Comparison of ENCODE assay signal across 17 cellular contexts in the genomic region with DNA sequence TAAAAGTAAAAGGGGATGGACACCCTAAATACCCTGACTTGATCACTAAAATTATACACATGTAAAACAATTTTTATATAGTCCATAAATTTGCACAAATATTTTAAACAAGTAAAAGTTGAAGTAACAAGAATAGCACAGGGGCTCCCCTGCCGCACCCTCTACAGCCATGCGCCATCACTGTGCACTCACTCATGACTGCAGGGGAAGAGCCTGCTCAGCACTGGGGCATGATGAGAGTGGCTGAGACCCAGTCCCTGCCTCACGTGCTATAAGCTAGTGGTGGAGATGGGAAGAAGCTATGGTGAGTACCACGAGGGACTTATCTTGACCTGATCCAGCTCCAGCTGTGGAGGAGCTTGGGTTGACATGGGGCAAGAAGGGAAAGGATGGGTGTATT. TPM values are rescaled to one million over a fixed set of nuclear protein-coding genes. Genes with fewer than 3 reads are reported as not detected.
DNase-seq lines count a peak whose midpoint lies in the region; ATAC-seq lines count a peak whose summit lies in the region.
"Had no signal": no experiment of that assay in that cellular context is flagged by ENCODE, and none has a peak within 500 bp of the region (broad histone marks: within the 10 kb centered on the region; RNA-seq: fewer than 3 reads in every experiment).

No MANE protein-coding gene starts in this region.

- no peak for DNase-seq in activated naive CD8-positive, alpha-beta T cell treated with anti-CD3 and anti-CD28 coated beads, Interleukin-2, amount 50 U/mL, for 24 hours
- DNase-seq in Karpas-422 (peak; percentile 62), germinal center (ENCODE audit: low spot score) (peak; percentile 67), NCI-H128 (lab: John Stamatoyannopoulos, UW; ENCODE audit: unreplicated experiment) (no peak)
- DNase-seq: Caco-2; CD4-positive, CD25-positive, alpha-beta regulatory T cell; CD8-positive, alpha-beta T cell; DMS153; DND-41; H9 had no signal

- H3K4me3 ChIP-seq in Karpas-422 (ENCODE audit: low read length) = no peak overlapping the region
- H3K4me3 ChIP-seq: BLaER1, GM23338 had no signal

- no peaks in the 10 kb centered on the region for H3K79me2 ChIP-seq in Karpas-422 (ENCODE audit: low read length)

- peak overlapping the region; percentile 54 for H3K27ac Mint-ChIP-seq in activated naive CD8-positive, alpha-beta T cell
- no peak overlapping the region for H3K27ac Mint-ChIP-seq in activated naive CD8-positive, alpha-beta T cell treated with anti-CD3 and anti-CD28 coated beads, Interleukin-2, amount 50 U/mL, for 24 hours
- H3K27ac Mint-ChIP-seq: B cell; CD4-positive, CD25-positive, alpha-beta regulatory T cell; CD8-positive, alpha-beta T cell; GM23338; H9 had no signal

- no peaks in the 10 kb centered on the region for H4K20me1 ChIP-seq in Karpas-422 (ENCODE audit: insufficient read depth, low read depth, low read length)
- H4K20me1 ChIP-seq: BLaER1 had no signal

- peak overlapping the region; percentile 41; the same call in 1 of the 2 replicates for H3K27ac ChIP-seq in Karpas-422 (ENCODE audit: low read length)
- H3K27ac ChIP-seq: BLaER1, C4-2B had no signal

- peaks cover 5% of the 10 kb centered on the region for H3K36me3 Mint-ChIP-seq in activated naive CD8-positive, alpha-beta T cell
- H3K36me3 Mint-ChIP-seq in activated naive CD8-positive, alpha-beta T cell treated with anti-CD3 and anti-CD28 coated beads, Interleukin-2, amount 50 U/mL, for 24 hours (ENCODE audit: low read depth) = no peaks in the 10 kb centered on the region
- H3K36me3 Mint-ChIP-seq: CD4-positive, CD25-positive, alpha-beta regulatory T cell; CD8-positive, alpha-beta T cell had no signal

- peaks cover 15% of the 10 kb centered on the region for H3K4me1 ChIP-seq in Karpas-422 (ENCODE audit: low read length)
- H3K4me1 ChIP-seq: BLaER1, Caco-2 had no signal

- no peaks in the 10 kb centered on the region for H3K27me3 ChIP-seq in Karpas-422 (ENCODE audit: low read length)
- H3K27me3 ChIP-seq: BLaER1 had no signal

- no peaks in the 10 kb centered on the region for H3K9me3 ChIP-seq in Karpas-422 (ENCODE audit: low read length)
- H3K9me3 ChIP-seq: BLaER1, Caco-2 had no signal

- no peak overlapping the region for H3K4me3 Mint-ChIP-seq in activated naive CD8-positive, alpha-beta T cell
- no peak overlapping the region for H3K4me3 Mint-ChIP-seq in activated naive CD8-positive, alpha-beta T cell treated with anti-CD3 and anti-CD28 coated beads, Interleukin-2, amount 50 U/mL, for 24 hours
- H3K4me3 Mint-ChIP-seq: B cell; CD4-positive, CD25-positive, alpha-beta regulatory T cell; CD8-positive, alpha-beta T cell; GM23338; H9 had no signal

- no peak overlapping the region for H2AFZ ChIP-seq in Karpas-422 (ENCODE audit: low read length)
- H2AFZ ChIP-seq: GM23338 had no signal

- H3K4me2 ChIP-seq in Karpas-422 (ENCODE audit: low read depth, low read length, poor library complexity, severe bottlenecking) = no peak overlapping the region
- H3K4me2 ChIP-seq: BLaER1, GM23338 had no signal

- no peak overlapping the region for H3K9ac ChIP-seq in Karpas-422 (ENCODE audit: low read length)
- H3K9ac ChIP-seq: BLaER1 had no signal

- peaks cover 59% of the 10 kb centered on the region for H3K4me1 Mint-ChIP-seq in activated naive CD8-positive, alpha-beta T cell (ENCODE audit: low read depth)
- peaks cover 46% of the 10 kb centered on the region for H3K4me1 Mint-ChIP-seq in activated naive CD8-positive, alpha-beta T cell treated with anti-CD3 and anti-CD28 coated beads, Interleukin-2, amount 50 U/mL, for 24 hours
- H3K4me1 Mint-ChIP-seq: H9 had no signal

- no peaks in the 10 kb centered on the region for H3K9me3 Mint-ChIP-seq in activated naive CD8-positive, alpha-beta T cell (ENCODE audit: low read depth)
- peaks cover 6% of the 10 kb centered on the region for H3K9me3 Mint-ChIP-seq in activated naive CD8-positive, alpha-beta T cell treated with anti-CD3 and anti-CD28 coated beads, Interleukin-2, amount 50 U/mL, for 24 hours
- H3K9me3 Mint-ChIP-seq: CD8-positive, alpha-beta T cell; GM23338; H9 had no signal

- ATAC-seq in activated naive CD8-positive, alpha-beta T cell treated with anti-CD3 and anti-CD28 coated beads, Interleukin-2, amount 50 U/mL, for 24 hours = no peak
- ATAC-seq in HG02973 (IDR thresholded peaks at IDR 0.05; ENCODE audit: unreplicated experiment) = no peak
- ATAC-seq: CD8-positive, alpha-beta T cell; GM23338; HCT116 had no signal

- H3K36me3 ChIP-seq in Karpas-422 (ENCODE audit: insufficient read depth, low read length) = no peaks in the 10 kb centered on the region
- H3K36me3 ChIP-seq: BLaER1 had no signal

- no peaks in the 10 kb centered on the region for H3K9me2 ChIP-seq in Karpas-422 (replicated peaks; ENCODE audit: insufficient read depth, low read length)

- no peaks in the 10 kb centered on the region for H3K27me3 Mint-ChIP-seq in activated naive CD8-positive, alpha-beta T cell
- no peaks in the 10 kb centered on the region for H3K27me3 Mint-ChIP-seq in activated naive CD8-positive, alpha-beta T cell treated with anti-CD3 and anti-CD28 coated beads, Interleukin-2, amount 50 U/mL, for 24 hours
- H3K27me3 Mint-ChIP-seq: B cell had no signal

RNA-seq across cellular contexts. Expression of a gene that starts 46.9 kb away (rescaled TPM):
- not detected in 2 replicates for total RNA-seq in Karpas-422 (2014; rRNA removed; shearing (Covaris generic); ENCODE audit: low replicate concordance)
- total RNA-seq: CD4-positive, CD25-positive, alpha-beta regulatory T cell had no signal

RNA-seq across cellular contexts. Expression of a gene that starts 47.5 kb away (rescaled TPM):
- total RNA-seq in Karpas-422 (2014; rRNA removed; shearing (Covaris generic); ENCODE audit: low replicate concordance) = not detected in 2 replicates

Comparison
In these comparisons a context has a peak if more than half of its experiments do, and no peak if none do; other contexts are left out.
1. DNase-seq: peak in Karpas-422 (single experiment) and germinal center (single experiment); none in activated naive CD8-positive, alpha-beta T cell treated with anti-CD3 and anti-CD28 coated beads, Interleukin-2, amount 50 U/mL, for 24 hours (single experiment) and NCI-H128 (single experiment).